ENCODE assay signal across 11 cellular contexts in the genomic region with DNA sequence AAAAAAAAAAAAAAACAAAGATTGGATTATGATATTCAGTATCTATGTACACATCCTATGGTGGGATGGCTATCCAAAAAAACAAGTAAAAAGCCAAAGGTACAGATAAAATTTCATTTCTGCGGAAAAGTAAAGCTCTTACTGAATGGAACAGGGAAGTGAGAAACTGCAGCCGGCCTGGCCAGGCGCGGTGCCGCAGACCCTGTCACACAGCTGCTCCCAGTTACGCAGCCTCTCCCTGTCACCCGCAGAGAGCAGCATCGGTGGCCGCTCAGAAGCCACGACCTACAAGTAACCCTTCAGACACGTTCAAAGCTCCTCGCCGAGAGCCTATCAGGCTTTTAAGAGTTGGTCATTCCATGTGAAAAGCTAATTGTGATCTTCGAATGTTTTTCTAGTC. TPM values are rescaled to one million over a fixed set of nuclear protein-coding genes. Genes with fewer than 3 reads are reported as not detected.
A peak's percentile ranks its signal among the peaks of the same experiment; 100 is the strongest.
DNase-seq lines count a peak whose midpoint lies in the region; ATAC-seq and TF ChIP-seq lines count a peak whose summit lies in the region.
"Had no signal": no experiment of that assay in that cellular context is flagged by ENCODE, and none has a peak within 500 bp of the region (broad histone marks: within the 10 kb centered on the region; RNA-seq: fewer than 3 reads in every experiment).

No MANE protein-coding gene starts in this region.

- H3K4me1 Mint-ChIP-seq in activated naive CD4-positive, alpha-beta T cell treated with anti-CD3 and anti-CD28 coated beads, Interleukin-2, amount 10 ng/mL, durations not matched to agents 7 days and 5 days: peaks cover 59% of the 10 kb centered on the region
- H3K4me1 Mint-ChIP-seq in activated naive CD4-positive, alpha-beta T cell treated with anti-CD3 and anti-CD28 coated beads for 36 hours (ENCODE audit: low read depth): peaks cover 56% of the 10 kb centered on the region
- peaks cover 32 to 65% of the 10 kb centered on the region in 2 donors for H3K4me1 Mint-ChIP-seq in stimulated activated naive B cell treated with anti-CD40 and anti-IgM and Interleukin-4, amounts not matched to agents 10 μg/mL and 1 μg/mL and 100 μg/mL, for 72 hours
- H3K4me1 Mint-ChIP-seq in stimulated activated effector memory CD8-positive, alpha-beta T cell treated with anti-CD3 and anti-CD28 coated beads, Interleukin-12 subunit alpha, Interleukin-12 subunit beta, amount 100 ng/mL, for 72 hours: peaks cover 21% of the 10 kb centered on the region

- CTCF ChIA-PET in activated naive CD4-positive, alpha-beta T cell treated with anti-CD3 and anti-CD28 coated beads, Interleukin-2, amount 10 ng/mL, durations not matched to agents 7 days and 5 days (lab: Charles Lee): interaction anchor here (1.2 kb wide), 1 partner anchor 8 kb away, joined by 3 read pairs; no protein-coding TSS in a partner anchor
- CTCF ChIA-PET in activated naive CD4-positive, alpha-beta T cell treated with anti-CD3 and anti-CD28 coated beads for 36 hours (lab: Charles Lee): no interaction called here

- H3K9me3 Mint-ChIP-seq in activated naive CD4-positive, alpha-beta T cell treated with anti-CD3 and anti-CD28 coated beads, Interleukin-2, amount 10 ng/mL, durations not matched to agents 7 days and 5 days: no peaks in the 10 kb centered on the region
- H3K9me3 Mint-ChIP-seq in activated naive CD4-positive, alpha-beta T cell treated with anti-CD3 and anti-CD28 coated beads for 36 hours: no peaks in the 10 kb centered on the region
- peaks cover 4 to 5% of the 10 kb centered on the region in 2 donors for H3K9me3 Mint-ChIP-seq in stimulated activated naive B cell treated with anti-CD40 and anti-IgM and Interleukin-4, amounts not matched to agents 10 μg/mL and 1 μg/mL and 100 μg/mL, for 72 hours
- H3K9me3 Mint-ChIP-seq in stimulated activated effector memory CD8-positive, alpha-beta T cell treated with anti-CD3 and anti-CD28 coated beads, Interleukin-12 subunit alpha, Interleukin-12 subunit beta, amount 100 ng/mL, for 72 hours: no peaks in the 10 kb centered on the region

- peak overlapping the region in 2 of 4 donors; percentile 71 to 82 for H3K27ac ChIP-seq in Peyer's patch

- TF ChIP-seq CTCF in Peyer's patch (IDR thresholded peaks at IDR 0.05): no peak

- H3K9me3 ChIP-seq in Peyer's patch: no peaks in the 10 kb centered on the region

- H3K27me3 ChIP-seq in Peyer's patch: no peaks in the 10 kb centered on the region

- H3K4me1 ChIP-seq in Peyer's patch: peaks cover 0 to 7% (median 2%) of the 10 kb centered on the region in 4 donors

- peaks cover 0 to 80% (median 0%) of the 10 kb centered on the region in 3 donors for H3K36me3 ChIP-seq in Peyer's patch

- ATAC-seq in HG02678 (IDR thresholded peaks at IDR 0.05; ENCODE audit: unreplicated experiment) (peak; percentile 58), HG03280 (IDR thresholded peaks at IDR 0.05; ENCODE audit: unreplicated experiment) (no peak)
- ATAC-seq in stimulated activated naive B cell treated with anti-CD40 and anti-IgM and Interleukin-4, amounts not matched to agents 10 μg/mL and 1 μg/mL and 100 μg/mL, for 72 hours (replicated peaks): peak; percentile 86 to 87
- ATAC-seq in stimulated activated effector memory CD8-positive, alpha-beta T cell treated with anti-CD3 and anti-CD28 coated beads, Interleukin-12 subunit alpha, Interleukin-12 subunit beta, amount 100 ng/mL, for 72 hours: no peak

- no peak overlapping the region for H3K4me3 ChIP-seq in Peyer's patch

- peaks cover 53% of the 10 kb centered on the region for H3K36me3 Mint-ChIP-seq in activated naive CD4-positive, alpha-beta T cell treated with anti-CD3 and anti-CD28 coated beads, Interleukin-2, amount 10 ng/mL, durations not matched to agents 7 days and 5 days
- peaks cover 38% of the 10 kb centered on the region for H3K36me3 Mint-ChIP-seq in activated naive CD4-positive, alpha-beta T cell treated with anti-CD3 and anti-CD28 coated beads for 36 hours (ENCODE audit: low read depth)
- peaks cover 57 to 72% of the 10 kb centered on the region in 2 donors for H3K36me3 Mint-ChIP-seq in stimulated activated naive B cell treated with anti-CD40 and anti-IgM and Interleukin-4, amounts not matched to agents 10 μg/mL and 1 μg/mL and 100 μg/mL, for 72 hours
- H3K36me3 Mint-ChIP-seq in stimulated activated effector memory CD8-positive, alpha-beta T cell treated with anti-CD3 and anti-CD28 coated beads, Interleukin-12 subunit alpha, Interleukin-12 subunit beta, amount 100 ng/mL, for 72 hours: peaks cover 94% of the 10 kb centered on the region

- no peak for TF ChIP-seq POLR2A in Peyer's patch (IDR thresholded peaks at IDR 0.05)

- no peak overlapping the region for H3K4me3 Mint-ChIP-seq in activated naive CD4-positive, alpha-beta T cell treated with anti-CD3 and anti-CD28 coated beads, Interleukin-2, amount 10 ng/mL, durations not matched to agents 7 days and 5 days
- H3K4me3 Mint-ChIP-seq in activated naive CD4-positive, alpha-beta T cell treated with anti-CD3 and anti-CD28 coated beads for 36 hours: no peak overlapping the region
- H3K4me3 Mint-ChIP-seq in stimulated activated naive B cell treated with anti-CD40 and anti-IgM and Interleukin-4, amounts not matched to agents 10 μg/mL and 1 μg/mL and 100 μg/mL, for 72 hours: peak overlapping the region; percentile 46 to 52
- no peak overlapping the region for H3K4me3 Mint-ChIP-seq in stimulated activated effector memory CD8-positive, alpha-beta T cell treated with anti-CD3 and anti-CD28 coated beads, Interleukin-12 subunit alpha, Interleukin-12 subunit beta, amount 100 ng/mL, for 72 hours

- no peaks in the 10 kb centered on the region for H3K27me3 Mint-ChIP-seq in activated naive CD4-positive, alpha-beta T cell treated with anti-CD3 and anti-CD28 coated beads, Interleukin-2, amount 10 ng/mL, durations not matched to agents 7 days and 5 days
- H3K27me3 Mint-ChIP-seq in activated naive CD4-positive, alpha-beta T cell treated with anti-CD3 and anti-CD28 coated beads for 36 hours (ENCODE audit: low read depth): no peaks in the 10 kb centered on the region
- H3K27me3 Mint-ChIP-seq in stimulated activated naive B cell treated with anti-CD40 and anti-IgM and Interleukin-4, amounts not matched to agents 10 μg/mL and 1 μg/mL and 100 μg/mL, for 72 hours: no peaks in the 10 kb centered on the region

- H3K27ac Mint-ChIP-seq in activated naive CD4-positive, alpha-beta T cell treated with anti-CD3 and anti-CD28 coated beads, Interleukin-2, amount 10 ng/mL, durations not matched to agents 7 days and 5 days: peak overlapping the region; percentile 49
- no peak overlapping the region for H3K27ac Mint-ChIP-seq in activated naive CD4-positive, alpha-beta T cell treated with anti-CD3 and anti-CD28 coated beads for 36 hours
- peak overlapping the region; percentile 93 for H3K27ac Mint-ChIP-seq in stimulated activated naive B cell treated with anti-CD40 and anti-IgM and Interleukin-4, amounts not matched to agents 10 μg/mL and 1 μg/mL and 100 μg/mL, for 72 hours
- H3K27ac Mint-ChIP-seq in stimulated activated effector memory CD8-positive, alpha-beta T cell treated with anti-CD3 and anti-CD28 coated beads, Interleukin-12 subunit alpha, Interleukin-12 subunit beta, amount 100 ng/mL, for 72 hours: no peak overlapping the region

- DNase-seq in activated naive CD4-positive, alpha-beta T cell treated with anti-CD3 and anti-CD28 coated beads, Interleukin-2, amount 10 ng/mL, durations not matched to agents 7 days and 5 days: no peak
- DNase-seq in activated naive CD4-positive, alpha-beta T cell treated with anti-CD3 and anti-CD28 coated beads for 36 hours: no peak
- DNase-seq in Peyer's patch: peak in 2 of 3 donors; percentile 82 to 85
- DNase-seq in stimulated activated naive B cell treated with anti-CD40 and anti-IgM and Interleukin-4, amounts not matched to agents 10 μg/mL and 1 μg/mL and 100 μg/mL, for 72 hours: peak; percentile 68
- no peak for DNase-seq in stimulated activated effector memory CD8-positive, alpha-beta T cell treated with anti-CD3 and anti-CD28 coated beads, Interleukin-12 subunit alpha, Interleukin-12 subunit beta, amount 100 ng/mL, for 72 hours (ENCODE audit: low spot score in 2 of 2)
- DNase-seq in HK-2 (ENCODE audit: unreplicated experiment): no peak
- DNase-seq: DMS79; NCI-H1930; stimulated activated CD4-positive, alpha-beta T cell treated with anti-CD3 and anti-CD28 coated beads, Interleukin-2, amount 100 ng/mL, for 48 hours had no signal

- intact Hi-C loops in activated naive CD4-positive, alpha-beta T cell treated with anti-CD3 and anti-CD28 coated beads for 36 hours (cut with micrococcal nuclease): no loop called here

RNA-seq across cellular contexts. Expression of gene ANKLE2, which starts 10.9 kb away (rescaled TPM):
- total RNA-seq in activated naive CD4-positive, alpha-beta T cell treated with anti-CD3 and anti-CD28 coated beads for 36 hours: 100 to 1,000 TPM; 102 to 106 TPM
- 100 to 1,000 TPM in 3 of 4 donors, 10 to 100 TPM in 1; 69.0 to 286 (median 133) TPM for total RNA-seq in Peyer's patch

RNA-seq across cellular contexts. Expression of gene GOLGA3, which starts 56.1 kb away (rescaled TPM):
- 10 to 100 TPM; 25.2 to 29.1 TPM for total RNA-seq in activated naive CD4-positive, alpha-beta T cell treated with anti-CD3 and anti-CD28 coated beads for 36 hours
- total RNA-seq in Peyer's patch: 10 to 100 TPM; 47.8 to 90.8 (median 76.6) TPM

Comparison
In these comparisons a context has a peak if more than half of its experiments do, and no peak if none do; other contexts are left out.
1. H3K27ac Mint-ChIP-seq: peak in activated naive CD4-positive, alpha-beta T cell treated with anti-CD3 and anti-CD28 coated beads, Interleukin-2, amount 10 ng/mL, durations not matched to agents 7 days and 5 days (single experiment) and stimulated activated naive B cell treated with anti-CD40 and anti-IgM and Interleukin-4, amounts not matched to agents 10 μg/mL and 1 μg/mL and 100 μg/mL, for 72 hours (single experiment); none in activated naive CD4-positive, alpha-beta T cell treated with anti-CD3 and anti-CD28 coated beads for 36 hours (single experiment) and stimulated activated effector memory CD8-positive, alpha-beta T cell treated with anti-CD3 and anti-CD28 coated beads, Interleukin-12 subunit alpha, Interleukin-12 subunit beta, amount 100 ng/mL, for 72 hours (single experiment).
2. DNase-seq: peak in Peyer's patch (2 of 3) and stimulated activated naive B cell treated with anti-CD40 and anti-IgM and Interleukin-4, amounts not matched to agents 10 μg/mL and 1 μg/mL and 100 μg/mL, for 72 hours (single experiment); none in activated naive CD4-positive, alpha-beta T cell treated with anti-CD3 and anti-CD28 coated beads, Interleukin-2, amount 10 ng/mL, durations not matched to agents 7 days and 5 days (single experiment), activated naive CD4-positive, alpha-beta T cell treated with anti-CD3 and anti-CD28 coated beads for 36 hours (single experiment), stimulated activated effector memory CD8-positive, alpha-beta T cell treated with anti-CD3 and anti-CD28 coated beads, Interleukin-12 subunit alpha, Interleukin-12 subunit beta, amount 100 ng/mL, for 72 hours (0 of 2) and HK-2 (single experiment).
3. H3K4me3 Mint-ChIP-seq: peak in stimulated activated naive B cell treated with anti-CD40 and anti-IgM and Interleukin-4, amounts not matched to agents 10 μg/mL and 1 μg/mL and 100 μg/mL, for 72 hours (2 of 2); none in activated naive CD4-positive, alpha-beta T cell treated with anti-CD3 and anti-CD28 coated beads, Interleukin-2, amount 10 ng/mL, durations not matched to agents 7 days and 5 days (single experiment), activated naive CD4-positive, alpha-beta T cell treated with anti-CD3 and anti-CD28 coated beads for 36 hours (single experiment) and stimulated activated effector memory CD8-positive, alpha-beta T cell treated with anti-CD3 and anti-CD28 coated beads, Interleukin-12 subunit alpha, Interleukin-12 subunit beta, amount 100 ng/mL, for 72 hours (single experiment).
4. ATAC-seq: peak in HG02678 (single experiment) and stimulated activated naive B cell treated with anti-CD40 and anti-IgM and Interleukin-4, amounts not matched to agents 10 μg/mL and 1 μg/mL and 100 μg/mL, for 72 hours (2 of 2); none in stimulated activated effector memory CD8-positive, alpha-beta T cell treated with anti-CD3 and anti-CD28 coated beads, Interleukin-12 subunit alpha, Interleukin-12 subunit beta, amount 100 ng/mL, for 72 hours (single experiment) and HG03280 (single experiment).